In the genomic region with DNA sequence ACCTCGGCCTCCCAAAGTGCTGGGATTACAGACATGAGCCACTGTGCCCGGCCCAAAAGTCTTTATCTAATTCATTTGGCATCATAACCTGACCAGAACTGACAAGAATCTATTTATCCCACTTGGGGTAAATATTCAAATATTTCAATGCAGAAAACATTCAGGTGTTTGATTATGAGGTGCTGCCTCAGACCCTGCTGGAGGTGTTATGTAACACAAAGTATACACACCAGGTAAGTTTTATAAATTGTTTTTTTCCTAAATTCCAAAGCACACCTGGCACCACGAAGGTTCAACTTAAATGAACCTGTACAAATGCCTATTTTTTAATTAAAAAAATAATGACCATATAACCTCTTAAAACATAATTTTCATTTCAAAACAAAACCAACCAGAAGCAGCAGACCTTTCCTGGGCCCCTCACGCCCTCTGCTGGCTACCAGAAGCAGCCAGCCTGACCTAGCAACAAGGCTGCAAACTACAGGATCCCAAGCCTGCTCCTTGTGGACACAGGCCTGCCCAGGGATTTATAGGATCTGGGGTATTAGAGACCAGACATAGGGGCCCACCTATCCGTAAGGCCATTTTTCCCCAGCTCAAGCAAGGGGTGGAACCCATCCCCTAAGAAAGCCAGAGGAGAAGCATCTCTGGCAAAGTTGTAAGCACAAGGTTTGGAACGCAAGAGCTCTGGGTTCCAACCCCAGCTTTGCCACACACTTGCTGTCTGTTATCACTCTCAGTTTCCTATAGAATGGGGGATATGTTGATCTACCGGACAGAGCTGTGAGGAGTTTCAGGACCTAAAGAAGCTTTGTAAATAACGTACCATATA, we compare ENCODE assay signal across 7 cellular contexts. TPM values are rescaled to one million over a fixed set of nuclear protein-coding genes. Genes with fewer than 3 reads are reported as not detected.
DNase-seq lines count a peak whose midpoint lies in the region; ATAC-seq and TF ChIP-seq lines count a peak whose summit lies in the region.

No MANE protein-coding gene starts in this region.

- H3K27me3 Mint-ChIP-seq in stimulated activated naive B cell treated with anti-CD40 and anti-IgM and Interleukin-4, amounts not matched to agents 10 μg/mL and 1 μg/mL and 100 μg/mL, for 72 hours = no peaks in the 10 kb centered on the region

- DNase-seq in Daoy (ENCODE audit: low read depth) (peak; percentile 36), HEK293T (ENCODE audit: extremely low spot score) (peak; percentile 77), body of pancreas (peak; percentile 52 to 65 (median 60)), iris pigment epithelial cell (ENCODE audit: low read depth) (peak; percentile 57)
- DNase-seq in stimulated activated naive B cell treated with anti-CD40 and anti-IgM and Interleukin-4, amounts not matched to agents 10 μg/mL and 1 μg/mL and 100 μg/mL, for 72 hours = no peak

- no peak for TF ChIP-seq POLR2A in body of pancreas (IDR thresholded peaks at IDR 0.05)

- peaks cover 24% of the 10 kb centered on the region for H3K4me1 ChIP-seq in body of pancreas

- peak; percentile 44 to 67 (median 60) for TF ChIP-seq CTCF in body of pancreas (IDR thresholded peaks at IDR 0.05)

- ATAC-seq in SK-N-SH treated with all-trans-retinoic acid at 6 μM for 48 hours (peak; percentile 98), body of pancreas (peak; percentile 53), HG03159 (IDR thresholded peaks at IDR 0.05; ENCODE audit: unreplicated experiment) (no peak)
- ATAC-seq in stimulated activated naive B cell treated with anti-CD40 and anti-IgM and Interleukin-4, amounts not matched to agents 10 μg/mL and 1 μg/mL and 100 μg/mL, for 72 hours (replicated peaks) = peak; percentile 49 to 74

- H3K4me3 ChIP-seq in body of pancreas = no peak overlapping the region

- peaks cover 33 to 38% of the 10 kb centered on the region in 2 donors for H3K4me1 Mint-ChIP-seq in stimulated activated naive B cell treated with anti-CD40 and anti-IgM and Interleukin-4, amounts not matched to agents 10 μg/mL and 1 μg/mL and 100 μg/mL, for 72 hours

- H3K36me3 ChIP-seq in body of pancreas (replicated peaks in 1 of 2; ENCODE audit: insufficient read depth in 1 of 2, low read depth in 2 of 2) = no peaks in the 10 kb centered on the region

- no peaks in the 10 kb centered on the region for H3K9me3 Mint-ChIP-seq in stimulated activated naive B cell treated with anti-CD40 and anti-IgM and Interleukin-4, amounts not matched to agents 10 μg/mL and 1 μg/mL and 100 μg/mL, for 72 hours

- H3K4me3 Mint-ChIP-seq in stimulated activated naive B cell treated with anti-CD40 and anti-IgM and Interleukin-4, amounts not matched to agents 10 μg/mL and 1 μg/mL and 100 μg/mL, for 72 hours = no peak overlapping the region

- POLR2A ChIA-PET in HEK293T (lab: Yijun Ruan, JAX) = no interaction called here

- peak overlapping the region; percentile 22 for H3K27ac Mint-ChIP-seq in stimulated activated naive B cell treated with anti-CD40 and anti-IgM and Interleukin-4, amounts not matched to agents 10 μg/mL and 1 μg/mL and 100 μg/mL, for 72 hours

- H3K27me3 ChIP-seq in body of pancreas = no peaks in the 10 kb centered on the region

- intact Hi-C loops in body of pancreas (cut with DNase I) = no loop called here

- H3K9me3 ChIP-seq in body of pancreas = no peaks in the 10 kb centered on the region

- no peak overlapping the region for H3K27ac ChIP-seq in body of pancreas

- WGBS in body of pancreas, 2 donors = 41 to 50% methylated on average over 5 to 8 of the region's 8 CpGs

- CTCF ChIA-PET in HEK293T (lab: Yijun Ruan, JAX) = interaction anchor here (0.7 to 0.9 kb wide), 2 partner anchors 9 to 98 kb away, joined by 3 to 4 read pairs; no protein-coding TSS in a partner anchor

- peaks cover 17 to 21% of the 10 kb centered on the region in 2 donors for H3K36me3 Mint-ChIP-seq in stimulated activated naive B cell treated with anti-CD40 and anti-IgM and Interleukin-4, amounts not matched to agents 10 μg/mL and 1 μg/mL and 100 μg/mL, for 72 hours

TF ChIP-seq in HEK293T, 16 proteins besides CTCF, POLR2A, EP300 and RAD21:
- TF ChIP-seq CTBP1 (IDR thresholded peaks at IDR 0.05; ENCODE audit: borderline replicate concordance) (no peak), NFRKB (IDR thresholded peaks at IDR 0.05) (no peak), HDGF (IDR thresholded peaks at IDR 0.05; ENCODE audit: borderline replicate concordance) (no peak), L3MBTL2 (conservative IDR thresholded peaks at IDR 0.05) (no peak), FOXA1 (IDR thresholded peaks at IDR 0.05) (no peak), ARNT (IDR thresholded peaks at IDR 0.05) (no peak), SP1 (IDR thresholded peaks at IDR 0.05) (no peak), FOXM1 (IDR thresholded peaks at IDR 0.05; ENCODE audit: borderline replicate concordance) (no peak), TARDBP (IDR thresholded peaks at IDR 0.05) (no peak), FOXK2 (IDR thresholded peaks at IDR 0.05) (no peak), ZNF384 (IDR thresholded peaks at IDR 0.05) (no peak), ELF4 (IDR thresholded peaks at IDR 0.05) (no peak), LEF1 (IDR thresholded peaks at IDR 0.05; ENCODE audit: borderline replicate concordance) (no peak), SUZ12 (IDR thresholded peaks at IDR 0.05) (no peak), BHLHE40 (IDR thresholded peaks at IDR 0.05; ENCODE audit: borderline replicate concordance) (no peak)
- TF ChIP-seq, protein P1, sequence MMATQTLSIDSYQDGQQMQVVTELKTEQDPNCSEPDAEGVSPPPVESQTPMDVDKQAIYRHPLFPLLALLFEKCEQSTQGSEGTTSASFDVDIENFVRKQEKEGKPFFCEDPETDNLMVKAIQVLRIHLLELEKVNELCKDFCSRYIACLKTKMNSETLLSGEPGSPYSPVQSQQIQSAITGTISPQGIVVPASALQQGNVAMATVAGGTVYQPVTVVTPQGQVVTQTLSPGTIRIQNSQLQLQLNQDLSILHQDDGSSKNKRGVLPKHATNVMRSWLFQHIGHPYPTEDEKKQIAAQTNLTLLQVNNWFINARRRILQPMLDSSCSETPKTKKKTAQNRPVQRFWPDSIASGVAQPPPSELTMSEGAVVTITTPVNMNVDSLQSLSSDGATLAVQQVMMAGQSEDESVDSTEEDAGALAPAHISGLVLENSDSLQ (IDR thresholded peaks at IDR 0.05) = no peak

TF ChIP-seq in SK-N-SH treated with all-trans-retinoic acid at 6 μM for 48 hours, 23 proteins besides CTCF, POLR2A, EP300 and RAD21:
- no peak for TF ChIP-seq GLIS3 (CRISPR knock-in tag; IDR thresholded peaks at IDR 0.05)
- no peak for TF ChIP-seq ARNTL (CRISPR knock-in tag; IDR thresholded peaks at IDR 0.05; ENCODE audit: borderline replicate concordance, low read depth)
- no peak for TF ChIP-seq TOX (CRISPR knock-in tag; IDR thresholded peaks at IDR 0.05; ENCODE audit: borderline replicate concordance)
- no peak for TF ChIP-seq ISL1 (CRISPR knock-in tag; IDR thresholded peaks at IDR 0.05)
- TF ChIP-seq OSR1 (CRISPR knock-in tag; IDR thresholded peaks at IDR 0.05) = no peak
- TF ChIP-seq ZFP3 (CRISPR knock-in tag; IDR thresholded peaks at IDR 0.05) = no peak
- TF ChIP-seq, protein P2, sequence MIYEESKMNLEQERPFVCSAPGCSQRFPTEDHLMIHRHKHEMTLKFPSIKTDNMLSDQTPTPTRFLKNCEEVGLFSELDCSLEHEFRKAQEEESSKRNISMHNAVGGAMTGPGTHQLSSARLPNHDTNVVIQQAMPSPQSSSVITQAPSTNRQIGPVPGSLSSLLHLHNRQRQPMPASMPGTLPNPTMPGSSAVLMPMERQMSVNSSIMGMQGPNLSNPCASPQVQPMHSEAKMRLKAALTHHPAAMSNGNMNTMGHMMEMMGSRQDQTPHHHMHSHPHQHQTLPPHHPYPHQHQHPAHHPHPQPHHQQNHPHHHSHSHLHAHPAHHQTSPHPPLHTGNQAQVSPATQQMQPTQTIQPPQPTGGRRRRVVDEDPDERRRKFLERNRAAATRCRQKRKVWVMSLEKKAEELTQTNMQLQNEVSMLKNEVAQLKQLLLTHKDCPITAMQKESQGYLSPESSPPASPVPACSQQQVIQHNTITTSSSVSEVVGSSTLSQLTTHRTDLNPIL (CRISPR knock-in tag; IDR thresholded peaks at IDR 0.05; ENCODE audit: low read depth) = no peak
- no peak for TF ChIP-seq ZNF70 (CRISPR knock-in tag; IDR thresholded peaks at IDR 0.05)
- no peak for TF ChIP-seq SNAI2 (CRISPR knock-in tag; IDR thresholded peaks at IDR 0.05)
- no peak for TF ChIP-seq PPARA (CRISPR knock-in tag; IDR thresholded peaks at IDR 0.05; ENCODE audit: borderline replicate concordance)
- TF ChIP-seq ZFP30 (CRISPR knock-in tag; IDR thresholded peaks at IDR 0.05) = no peak
- no peak for TF ChIP-seq ZNF565 (CRISPR knock-in tag; conservative IDR thresholded peaks at IDR 0.05; ENCODE audit: low read depth)
- no peak for TF ChIP-seq CSDC2 (CRISPR knock-in tag; IDR thresholded peaks at IDR 0.05)

RNA-seq across cellular contexts. Expression of a gene that starts 11.7 kb away (rescaled TPM):
- total RNA-seq in Daoy (2014; rRNA removed; shearing (Covaris generic)) = 16.8 and 17.8 TPM in 2 replicates
- 10 to 100 TPM; 23.6 to 40.2 TPM for total RNA-seq in body of pancreas

RNA-seq across cellular contexts. Expression of a gene that starts 25.9 kb away (rescaled TPM):
- 0.18 and 0.46 TPM in 2 replicates for total RNA-seq in Daoy (2014; rRNA removed; shearing (Covaris generic))
- 1 to 10 TPM in 1 of 2 donors, under 1 TPM in 1; 0.52 to 1.3 TPM for total RNA-seq in body of pancreas

RNA-seq across cellular contexts. Expression of a gene that starts 26.9 kb away (rescaled TPM):
- 4.6 and 6.6 TPM in 2 replicates for total RNA-seq in Daoy (2014; rRNA removed; shearing (Covaris generic))
- 1 to 10 TPM; 2.3 to 7.9 TPM for total RNA-seq in body of pancreas

RNA-seq across cellular contexts. Expression of a gene that starts 34.3 kb away (rescaled TPM):
- 24.8 and 24.9 TPM in 2 replicates for total RNA-seq in Daoy (2014; rRNA removed; shearing (Covaris generic))
- total RNA-seq in body of pancreas = 10 to 100 TPM; 12.5 to 20.1 TPM

RNA-seq across cellular contexts. Expression of a gene that starts 48.0 kb away (rescaled TPM):
- 102 TPM in 2 replicates for total RNA-seq in Daoy (2014; rRNA removed; shearing (Covaris generic))
- 10 to 100 TPM; 43.6 to 48.1 TPM for total RNA-seq in body of pancreas
